ENCODE assay signal across 21 cellular contexts in genomic region chr3:13753926-13754325, GRCh38.
DNase-seq lines count a peak whose midpoint lies in the region; ATAC-seq and TF ChIP-seq lines count a peak whose summit lies in the region.
"Had no signal": no experiment of that assay in that cellular context is flagged by ENCODE, and none has a peak within 500 bp of the region (broad histone marks: within the 10 kb centered on the region; RNA-seq: fewer than 3 reads in every experiment).

No MANE protein-coding gene starts in this region.

- 83 to 91% methylated on average over 2 to 5 of the region's 5 CpGs for WGBS in endodermal cell (ENCODE audit: insufficient coverage in 1 of 2, insufficient read length in 1 of 2), 2 experiments
- WGBS in mesodermal cell (ENCODE audit: insufficient coverage in 2 of 2), 2 experiments: 80 to 100% methylated on average over 2 to 3 of the region's 5 CpGs

- no peak overlapping the region for H3K27ac Mint-ChIP-seq in endodermal cell
- no peak overlapping the region for H3K27ac Mint-ChIP-seq in activated naive CD8-positive, alpha-beta T cell treated with anti-CD3 and anti-CD28 coated beads, Interleukin-2, amount 50 U/mL, for 24 hours
- H3K27ac Mint-ChIP-seq: CD14-positive monocyte; CD4-positive, alpha-beta T cell; CD8-positive, alpha-beta memory T cell had no signal

- no peaks in the 10 kb centered on the region for H3K36me3 ChIP-seq in endodermal cell (ENCODE audit: control insufficient read depth, insufficient read depth, low read length)
- H3K36me3 ChIP-seq in mesodermal cell (ENCODE audit: control insufficient read depth, insufficient read depth, low read length): no peaks in the 10 kb centered on the region
- H3K36me3 ChIP-seq: BE2C; BLaER1 treated with 17β-estradiol and CSF1 and Interleukin-3, amounts not matched to agents 10 nM and 100 nM; HAP-1 had no signal

- H3K27ac ChIP-seq in endodermal cell (ENCODE audit: low read depth, low read length) (peak overlapping the region; percentile 61), mesodermal cell (ENCODE audit: low read depth, low read length, severe bottlenecking) (peak overlapping the region; percentile 29)
- H3K27ac ChIP-seq: 22Rv1; BLaER1 treated with 17β-estradiol and CSF1 and Interleukin-3, amounts not matched to agents 10 nM and 100 nM had no signal

- H3K4me1 ChIP-seq in endodermal cell (ENCODE audit: control insufficient read depth, insufficient read depth, low read length): no peaks in the 10 kb centered on the region
- no peaks in the 10 kb centered on the region for H3K4me1 ChIP-seq in mesodermal cell (ENCODE audit: control insufficient read depth, insufficient read depth, low read length, poor library complexity, severe bottlenecking)
- H3K4me1 ChIP-seq: BE2C; BLaER1 treated with 17β-estradiol and CSF1 and Interleukin-3, amounts not matched to agents 10 nM and 100 nM; HAP-1 had no signal

- TF ChIP-seq CTCF in endodermal cell (conservative IDR thresholded peaks at IDR 0.05) (no peak), GM10248 (IDR thresholded peaks at IDR 0.05; ENCODE audit: control extremely low read depth, extremely low read depth, low read depth, missing control alignments) (no peak)

- H3K9me3 ChIP-seq in endodermal cell (ENCODE audit: control insufficient read depth, low read length) (peaks cover 19% of the 10 kb centered on the region), mesodermal cell (ENCODE audit: control insufficient read depth, low read length) (peaks cover 3% of the 10 kb centered on the region)
- H3K9me3 ChIP-seq: BE2C had no signal

- H3K27me3 ChIP-seq in endodermal cell (ENCODE audit: control insufficient read depth, insufficient read depth, low read length, poor library complexity, severe bottlenecking): no peaks in the 10 kb centered on the region
- H3K27me3 ChIP-seq: BE2C; BLaER1 treated with 17β-estradiol and CSF1 and Interleukin-3, amounts not matched to agents 10 nM and 100 nM had no signal

- ATAC-seq in activated naive CD8-positive, alpha-beta T cell treated with anti-CD3 and anti-CD28 coated beads, Interleukin-2, amount 50 U/mL, for 24 hours: no peak
- ATAC-seq in HG02571 (IDR thresholded peaks at IDR 0.05; ENCODE audit: unreplicated experiment): no peak

- POLR2A ChIA-PET in GM10248 (lab: Yijun Ruan, JAX): no interaction called here

- peak; percentile 1 for DNase-seq in AG20443 (ENCODE audit: low spot score)
- peak; percentile 9 for DNase-seq in astrocyte of the hippocampus (ENCODE audit: low read depth, low spot score)
- no peak for DNase-seq in endodermal cell
- DNase-seq in stimulated activated CD4-positive, alpha-beta T cell treated with anti-CD3 and anti-CD28 coated beads, Interleukin-4, amount 100 ng/mL, for 24 hours: no peak
- DNase-seq in GM10248 (ENCODE audit: extremely low spot score): no peak
- DNase-seq in activated naive CD8-positive, alpha-beta T cell treated with anti-CD3 and anti-CD28 coated beads, Interleukin-2, amount 50 U/mL, for 24 hours: no peak
- DNase-seq: AML-193; BE2C; CD4-positive, alpha-beta T cell; CD8-positive, alpha-beta memory T cell; DMS 273 treated with DMSO at 0.1 percent for 48 hours; DMS79; EL; GDM1; GOT3 had no signal

- no peaks in the 10 kb centered on the region for H3K4me1 Mint-ChIP-seq in endodermal cell
- no peaks in the 10 kb centered on the region for H3K4me1 Mint-ChIP-seq in activated naive CD8-positive, alpha-beta T cell treated with anti-CD3 and anti-CD28 coated beads, Interleukin-2, amount 50 U/mL, for 24 hours
- H3K4me1 Mint-ChIP-seq: CD14-positive monocyte; CD8-positive, alpha-beta memory T cell had no signal

- H3K27me3 Mint-ChIP-seq in endodermal cell (ENCODE audit: insufficient read depth): no peaks in the 10 kb centered on the region
- H3K27me3 Mint-ChIP-seq in activated naive CD8-positive, alpha-beta T cell treated with anti-CD3 and anti-CD28 coated beads, Interleukin-2, amount 50 U/mL, for 24 hours: peaks cover 2% of the 10 kb centered on the region
- H3K27me3 Mint-ChIP-seq: CD4-positive, alpha-beta T cell had no signal

- CTCF ChIA-PET in GM10248 (lab: Yijun Ruan, JAX): interaction anchor here (1.0 kb wide), 1 partner anchor 16 kb away, joined by 3 read pairs; no protein-coding TSS in a partner anchor

- H3K9me3 Mint-ChIP-seq in endodermal cell: peaks cover 20% of the 10 kb centered on the region
- H3K9me3 Mint-ChIP-seq in activated naive CD8-positive, alpha-beta T cell treated with anti-CD3 and anti-CD28 coated beads, Interleukin-2, amount 50 U/mL, for 24 hours: peaks cover 16% of the 10 kb centered on the region

- H3K9ac ChIP-seq in endodermal cell (ENCODE audit: extremely low read depth, low read length, poor library complexity, severe bottlenecking): no peak overlapping the region
- H3K9ac ChIP-seq: BLaER1 treated with 17β-estradiol and CSF1 and Interleukin-3, amounts not matched to agents 10 nM and 100 nM had no signal

- H3K4me3 Mint-ChIP-seq in endodermal cell: no peak overlapping the region
- H3K4me3 Mint-ChIP-seq in activated naive CD8-positive, alpha-beta T cell treated with anti-CD3 and anti-CD28 coated beads, Interleukin-2, amount 50 U/mL, for 24 hours: no peak overlapping the region
- H3K4me3 Mint-ChIP-seq: CD14-positive monocyte; CD4-positive, alpha-beta T cell; CD8-positive, alpha-beta memory T cell had no signal

- H3K4me3 ChIP-seq in endodermal cell (ENCODE audit: low read length) (no peak overlapping the region), mesodermal cell (ENCODE audit: extremely low read depth, insufficient read depth, low read length, poor library complexity, severe bottlenecking) (no peak overlapping the region)
- H3K4me3 ChIP-seq: BLaER1 treated with 17β-estradiol and CSF1 and Interleukin-3, amounts not matched to agents 10 nM and 100 nM; HAP-1 had no signal

- H3K36me3 Mint-ChIP-seq in endodermal cell (ENCODE audit: low read depth): no peaks in the 10 kb centered on the region
- H3K36me3 Mint-ChIP-seq in activated naive CD8-positive, alpha-beta T cell treated with anti-CD3 and anti-CD28 coated beads, Interleukin-2, amount 50 U/mL, for 24 hours (ENCODE audit: low read depth): no peaks in the 10 kb centered on the region
- H3K36me3 Mint-ChIP-seq: CD14-positive monocyte had no signal

Comparison
In these comparisons a context has a peak if more than half of its experiments do, and no peak if none do; other contexts are left out.
1. DNase-seq: peak in AG20443 (single experiment) and astrocyte of the hippocampus (single experiment); none in endodermal cell (single experiment), stimulated activated CD4-positive, alpha-beta T cell treated with anti-CD3 and anti-CD28 coated beads, Interleukin-4, amount 100 ng/mL, for 24 hours (single experiment), GM10248 (single experiment) and activated naive CD8-positive, alpha-beta T cell treated with anti-CD3 and anti-CD28 coated beads, Interleukin-2, amount 50 U/mL, for 24 hours (single experiment).